10 cellular contexts compared by ENCODE assay signal in the genomic region with DNA sequence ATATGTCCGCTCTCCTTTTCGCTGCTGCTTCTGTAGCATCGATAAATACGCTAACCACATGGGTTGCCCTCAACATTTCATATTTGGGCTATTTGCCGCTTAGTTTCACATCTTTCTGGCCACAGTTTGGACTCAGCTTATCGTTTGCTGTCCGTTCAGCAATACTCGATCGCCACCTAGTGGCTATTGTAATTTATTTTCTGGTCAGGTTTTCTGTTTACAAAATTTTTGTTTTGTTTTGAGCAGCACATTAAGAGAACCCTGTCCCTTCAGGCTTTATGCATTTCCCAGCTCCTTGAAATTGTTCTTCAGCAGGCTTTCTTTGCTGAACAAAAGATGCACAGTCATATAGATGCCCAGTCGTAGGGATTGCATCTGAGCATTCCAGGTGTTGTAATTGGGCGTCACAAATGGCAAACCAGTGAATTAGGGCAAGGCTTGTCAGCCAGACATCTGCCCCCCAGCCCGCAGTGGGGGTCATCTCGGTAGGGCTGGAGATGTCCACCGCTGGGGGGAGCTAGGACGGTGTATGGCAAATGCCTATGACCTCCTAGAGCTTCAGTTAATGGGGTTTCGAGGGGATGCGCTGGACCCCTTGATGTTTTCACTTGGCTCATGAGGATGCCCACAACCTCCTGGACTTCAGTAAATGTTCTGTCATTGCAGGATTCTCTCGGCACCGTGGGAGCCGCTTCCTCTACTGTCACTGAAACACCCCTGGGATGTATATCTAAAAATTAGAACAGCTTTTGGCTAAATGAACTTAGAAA. TPM values are rescaled to one million over a fixed set of nuclear protein-coding genes. Genes with fewer than 3 reads are reported as not detected.
DNase-seq lines count a peak whose midpoint lies in the region; FAIRE-seq and TF ChIP-seq lines count a peak whose summit lies in the region.
"Not testable (repeated sequence)": the region's sequence is repeated elsewhere in the genome, so short reads cannot be mapped to it uniquely, and the experiment has no call there.
"Had no signal": no experiment of that assay in that cellular context is flagged by ENCODE, and none has a peak within 500 bp of the region (broad histone marks: within the 10 kb centered on the region; RNA-seq: fewer than 3 reads in every experiment).

No MANE protein-coding gene starts in this region.

- not testable (repeated sequence) for H3K9ac ChIP-seq in SU-DHL-6 (ENCODE audit: low read length); liver (ENCODE audit: low read depth in 1 of 2, low read length in 2 of 2); rectal smooth muscle tissue (ENCODE audit: low read length)

- H3F3A ChIP-seq in SU-DHL-6 (ENCODE audit: insufficient read depth): not testable (repeated sequence)

- TF ChIP-seq RAD21 in liver (IDR thresholded peaks at IDR 0.05): peak; percentile 77

- H4K20me1 ChIP-seq in SU-DHL-6 (ENCODE audit: low read depth, low read length): not testable (repeated sequence)

- H3K36me3 ChIP-seq in SU-DHL-6 (ENCODE audit: low read length); esophagus muscularis mucosa; liver (ENCODE audit: control insufficient read depth in 4 of 4, insufficient read depth in 3 of 4, low read depth in 1 of 4, low read length in 3 of 4); rectal smooth muscle tissue (ENCODE audit: control insufficient read depth, insufficient read depth, low read length): not testable (repeated sequence)

- not testable (repeated sequence) for H2AFZ ChIP-seq in SU-DHL-6 (ENCODE audit: low read depth, low read length, severe bottlenecking)

- not testable (repeated sequence) for FAIRE-seq in HTR-8/SVneo (lab: Jason Lieb, UNC)

- DNase-seq in AG04449 (ENCODE audit: low read depth, low spot score): peak; percentile 10
- peak; percentile 15 for DNase-seq in GM04503 (ENCODE audit: low read depth)
- DNase-seq in HTR-8/SVneo (ENCODE audit: insufficient read length, low spot score): peak; percentile 2
- peak; percentile 12 for DNase-seq in esophagus muscularis mucosa (ENCODE audit: extremely low spot score)

- not testable (repeated sequence) for TF ChIP-seq CTCF in AG04449 (IDR thresholded peaks at IDR 0.05; ENCODE audit: insufficient read depth, low read length, missing control alignments)
- peak; percentile 47 for TF ChIP-seq CTCF in SU-DHL-6 (IDR thresholded peaks at IDR 0.05; ENCODE audit: insufficient read depth, low read length, poor library complexity, severe bottlenecking)
- peak; percentile 46 to 56 (median 54) for TF ChIP-seq CTCF in esophagus muscularis mucosa (IDR thresholded peaks at IDR 0.05)
- TF ChIP-seq CTCF in liver (IDR thresholded peaks at IDR 0.05; ENCODE audit: low read depth, low read length, missing input control): peak; percentile 39

- intact Hi-C loops in esophagus muscularis mucosa (cut with DNase I): loop anchor here (10.0 kb wide), 1 partner anchor 348 kb away; no protein-coding TSS in a partner anchor

- H3K4me3 ChIP-seq in AG04449 (ENCODE audit: low read depth, low read length) (peak overlapping the region; percentile 16), esophagus muscularis mucosa (peak overlapping the region in 2 of 4 donors; percentile 33 to 38), liver (ENCODE audit: low read depth in 1 of 3, low read length in 3 of 3) (peak overlapping the region in 2 of 3 donors; percentile 18 to 35), rectal smooth muscle tissue (ENCODE audit: low read length) (peak overlapping the region; percentile 41)
- not testable (repeated sequence) for H3K4me3 ChIP-seq in SU-DHL-6 (ENCODE audit: insufficient read depth, low read length, poor library complexity, severe bottlenecking)

- peaks cover 0 to 19% (median 16%) of the 10 kb centered on the region in 4 donors for H3K4me1 ChIP-seq in esophagus muscularis mucosa
- H3K4me1 ChIP-seq in liver (ENCODE audit: control insufficient read depth in 4 of 4, insufficient read depth in 4 of 4, low read length in 3 of 4); rectal smooth muscle tissue (ENCODE audit: control insufficient read depth, insufficient read depth, low read length): not testable (repeated sequence)

- POLR2A ChIA-PET in AG04449 (lab: Yijun Ruan, JAX): not testable (repeated sequence)

- not testable (repeated sequence) for H3K9me3 ChIP-seq in SU-DHL-6 (ENCODE audit: insufficient read depth, low read length); esophagus muscularis mucosa; liver (ENCODE audit: control insufficient read depth in 4 of 4, low read length in 3 of 4)

- not testable (repeated sequence) for H3K4me2 ChIP-seq in SU-DHL-6 (ENCODE audit: low read depth, low read length, poor library complexity, severe bottlenecking)

- CTCF ChIA-PET in AG04449 (lab: Yijun Ruan, JAX): interaction anchor here (0.7 to 2.2 kb wide), 6 partner anchors 10 to 452 kb away, joined by 3 to 9 read pairs (median 3); no protein-coding TSS in a partner anchor

- not testable (repeated sequence) for H3K9me2 ChIP-seq in SU-DHL-6 (replicated peaks; ENCODE audit: insufficient read depth, low read length)

- not testable (repeated sequence) for H3K27me3 ChIP-seq in SU-DHL-6 (ENCODE audit: low read length); esophagus muscularis mucosa; liver (ENCODE audit: control insufficient read depth in 4 of 4, insufficient read depth in 4 of 4, low read length in 3 of 4); rectal smooth muscle tissue (ENCODE audit: control insufficient read depth, insufficient read depth, low read length)

- not testable (repeated sequence) for TF ChIP-seq POLR2A in esophagus muscularis mucosa (IDR thresholded peaks at IDR 0.05; ENCODE audit: low read depth)

- not testable (repeated sequence) for TF ChIP-seq EP300 in esophagus muscularis mucosa (IDR thresholded peaks at IDR 0.05)

- not testable (repeated sequence) for H3K79me2 ChIP-seq in SU-DHL-6 (ENCODE audit: insufficient read depth, low read length)

- H3K27ac ChIP-seq in SU-DHL-6 (ENCODE audit: low read depth, low read length); esophagus muscularis mucosa (replicated peaks in 1 of 4); rectal smooth muscle tissue (ENCODE audit: low read depth, low read length): not testable (repeated sequence)
- H3K27ac ChIP-seq in angular gyrus (ENCODE audit: low read depth, low read length): peak overlapping the region; percentile 48
- peak overlapping the region in 1 of 2 donors; percentile 53 for H3K27ac ChIP-seq in liver (ENCODE audit: low read depth in 1 of 2, low read length in 2 of 2)

- 29% methylated on average over 16 of the region's 20 CpGs for WGBS in esophagus muscularis mucosa
- WGBS in liver: 29% methylated on average over 20 of the region's 20 CpGs

RNA-seq across cellular contexts. Expression of a gene that starts 20.9 kb away (rescaled TPM):
- total RNA-seq in esophagus muscularis mucosa (not detected), liver (not detected)
- not detected for polyA plus RNA-seq in liver
- total RNA-seq: activated CD4-positive, alpha-beta memory T cell treated with anti-CD3 and anti-CD28 coated beads for 36 hours; SJCRH30 had no signal
